11 cellular contexts compared by ENCODE assay signal in genomic region chr3:8458711-8459110, GRCh38. TPM values are rescaled to one million over a fixed set of nuclear protein-coding genes. Genes with fewer than 3 reads are reported as not detected.
DNase-seq lines count a peak whose midpoint lies in the region; ATAC-seq and TF ChIP-seq lines count a peak whose summit lies in the region.
"Had no signal": no experiment of that assay in that cellular context is flagged by ENCODE, and none has a peak within 500 bp of the region (broad histone marks: within the 10 kb centered on the region; RNA-seq: fewer than 3 reads in every experiment).

No MANE protein-coding gene starts in this region.

- DNase-seq in right cardiac atrium, result peak; percentile 37 to 59 (median 48)
- no peak for DNase-seq in left ventricle myocardium superior
- DNase-seq in coronary artery (ENCODE audit: low spot score), result peak; percentile 85
- peak; percentile 58 for DNase-seq in myocyte (ENCODE audit: low read depth)
- no peak for DNase-seq in NCI-H526 (lab: John Stamatoyannopoulos, UW)
- DNase-seq in islet precursor cell, result no peak
- DNase-seq in NCI-H1092 treated with DMSO at 0.1 percent for 48 hours (lab: John Stamatoyannopoulos, UW), result no peak
- DNase-seq in NOMO-1 treated with DMSO at 0.1 percent for 48 hours (lab: John Stamatoyannopoulos, UW; ENCODE audit: unreplicated experiment), result no peak
- DNase-seq: activated CD4-positive, alpha-beta T cell treated with anti-CD3 and anti-CD28 coated beads for 1 hour; AML-193; NCI-H1930 had no signal

- 69% methylated on average over 6 of the region's 6 CpGs for WGBS in right cardiac atrium

- intact Hi-C loops in right cardiac atrium (cut with DNase I), result no loop called here
- intact Hi-C loops in left ventricle myocardium superior (cut with micrococcal nuclease), result no loop called here

- no peaks in the 10 kb centered on the region for H3K9me3 ChIP-seq in right cardiac atrium (ENCODE audit: control insufficient read depth, low read length)

- H3K27ac ChIP-seq in right cardiac atrium (ENCODE audit: low read length) (no peak overlapping the region), coronary artery (peak overlapping the region; percentile 84 to 90)

- H3K4me1 ChIP-seq in right cardiac atrium (ENCODE audit: control insufficient read depth, insufficient read depth, low read length), result peaks cover 5% of the 10 kb centered on the region

- no peak overlapping the region for H3K4me3 ChIP-seq in right cardiac atrium (ENCODE audit: low read length)
- H3K4me3 ChIP-seq in coronary artery, result no peak overlapping the region

- TF ChIP-seq CTCF in coronary artery (IDR thresholded peaks at IDR 0.05), result no peak

- H3K27me3 ChIP-seq in right cardiac atrium (ENCODE audit: control insufficient read depth, insufficient read depth), result no peaks in the 10 kb centered on the region

- ATAC-seq in right cardiac atrium (peak in 1 of 2 donors; percentile 12), left ventricle myocardium superior (no peak)

RNA-seq across cellular contexts. Expression of gene LMCD1, which starts 42.9 kb away (rescaled TPM):
- total RNA-seq in right cardiac atrium, result 10 to 100 TPM; 45.6 to 57.8 (median 55.4) TPM
- polyA plus RNA-seq in right cardiac atrium, result 43.4 TPM
- 37.9 TPM for total RNA-seq in left ventricle myocardium superior
- 21.9 and 24.9 TPM in 2 replicates for total RNA-seq in myocyte
- polyA plus RNA-seq in myocyte (2012), result 363 TPM

Comparison
In these comparisons a context has a peak if more than half of its experiments do, and no peak if none do; other contexts are left out.
1. DNase-seq: peak in right cardiac atrium (3 of 3), coronary artery (single experiment) and myocyte (single experiment); none in left ventricle myocardium superior (single experiment), NCI-H526 (0 of 2), islet precursor cell (single experiment), NCI-H1092 treated with DMSO at 0.1 percent for 48 hours (single experiment) and NOMO-1 treated with DMSO at 0.1 percent for 48 hours (single experiment).